8 cellular contexts compared by ENCODE assay signal in the genomic region with DNA sequence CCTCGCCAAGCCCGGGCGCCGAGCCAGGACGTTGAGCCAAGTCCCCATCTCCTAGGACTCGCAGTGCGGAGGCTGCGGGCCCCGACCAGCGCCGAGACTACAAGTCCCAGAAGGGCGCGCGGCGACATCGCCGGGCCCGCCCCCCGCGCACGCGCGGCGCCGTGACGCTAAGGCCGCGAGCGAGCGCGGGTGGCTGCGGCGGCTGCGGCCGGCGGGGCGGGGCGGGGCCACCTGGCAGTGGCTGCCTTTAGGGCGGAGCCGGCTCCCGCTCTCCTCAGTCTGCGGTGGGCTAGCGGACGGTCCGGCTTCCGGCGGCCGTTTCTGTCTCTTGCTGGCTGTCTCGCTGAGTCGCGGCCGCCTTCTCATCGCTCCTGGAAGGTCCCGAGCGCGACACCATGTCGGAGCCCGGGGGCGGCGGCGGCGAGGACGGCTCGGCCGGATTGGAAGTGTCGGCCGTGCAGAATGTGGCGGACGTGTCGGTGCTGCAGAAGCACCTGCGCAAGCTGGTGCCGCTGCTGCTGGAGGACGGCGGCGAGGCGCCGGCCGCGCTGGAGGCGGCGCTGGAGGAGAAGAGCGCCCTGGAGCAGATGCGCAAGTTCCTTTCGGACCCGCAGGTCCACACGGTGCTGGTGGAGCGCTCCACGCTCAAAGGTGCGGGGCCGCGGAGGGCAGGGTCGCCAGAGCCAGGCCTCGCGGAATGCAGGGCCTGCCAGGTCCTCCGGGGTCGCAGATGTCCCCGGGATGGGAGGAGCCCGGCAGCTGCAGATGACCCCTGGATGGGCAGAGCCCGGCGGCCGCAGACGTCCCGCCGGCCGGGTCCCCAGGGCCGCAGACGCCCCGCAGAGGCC. TPM values are rescaled to one million over a fixed set of nuclear protein-coding genes. Genes with fewer than 3 reads are reported as not detected.
DNase-seq lines count a peak whose midpoint lies in the region; ATAC-seq and TF ChIP-seq lines count a peak whose summit lies in the region.

Gene DYNC1H1, plus strand, starts transcription at position 277 of the 848 bp plus-strand sequence. Its CDS starts 119 bp downstream, at position 396.

- no peaks in the 10 kb centered on the region for H3K27me3 Mint-ChIP-seq in activated T-cell treated with anti-CD3 and anti-CD28 coated beads, Interleukin-2, amount 50 U/mL, for 24 hours

- peak; percentile 81 for ATAC-seq in GM21737 (IDR thresholded peaks at IDR 0.05; ENCODE audit: unreplicated experiment)
- ATAC-seq in Panc1 = peak; percentile 87

- peaks cover 34% of the 10 kb centered on the region for H3K36me3 Mint-ChIP-seq in activated T-cell treated with anti-CD3 and anti-CD28 coated beads, Interleukin-2, amount 50 U/mL, for 24 hours (ENCODE audit: low read depth)

- H3K9me3 Mint-ChIP-seq in activated T-cell treated with anti-CD3 and anti-CD28 coated beads, Interleukin-2, amount 50 U/mL, for 24 hours = no peaks in the 10 kb centered on the region

- peaks cover 21% of the 10 kb centered on the region for H3K36me3 ChIP-seq in KOPT-K1 (ENCODE audit: insufficient read depth, low read length)
- no peaks in the 10 kb centered on the region; the same call in 1 of the 2 replicates for H3K36me3 ChIP-seq in Panc1 (ENCODE audit: control insufficient read depth, insufficient read depth, low read length)
- H3K36me3 ChIP-seq in mucosa of rectum (ENCODE audit: control insufficient read depth in 2 of 2, insufficient read depth in 2 of 2, low read length in 2 of 2) = peaks cover 3% of the 10 kb centered on the region in 2 donors

- peak; percentile 75 for TF ChIP-seq POLR2A in erythroblast (IDR thresholded peaks at IDR 0.05; ENCODE audit: low read length)

- H3K27ac ChIP-seq in KOPT-K1 (ENCODE audit: low read depth, low read length, poor library complexity, severe bottlenecking) = peak within 1 kb of the TSS; percentile 87
- peak within 1 kb of the TSS; percentile 86 for H3K27ac ChIP-seq in Panc1 (ENCODE audit: low read length)
- peak within 1 kb of the TSS; percentile 93 to 95 for H3K27ac ChIP-seq in mucosa of rectum (ENCODE audit: low read depth in 2 of 2, low read length in 2 of 2)

- H3K4me1 ChIP-seq in Panc1 (ENCODE audit: control insufficient read depth, insufficient read depth, low read length) = peaks cover 12% of the 10 kb centered on the region
- peaks cover 17 to 19% of the 10 kb centered on the region in 2 donors for H3K4me1 ChIP-seq in mucosa of rectum (ENCODE audit: control insufficient read depth in 2 of 2, insufficient read depth in 2 of 2, low read length in 2 of 2)

- H3K4me3 Mint-ChIP-seq in activated T-cell treated with anti-CD3 and anti-CD28 coated beads, Interleukin-2, amount 50 U/mL, for 24 hours = peak within 1 kb of the TSS; percentile 93

- intact Hi-C loops in Panc1 (cut with micrococcal nuclease; ENCODE audit: unreplicated experiment) = loop anchor here (10.0 kb wide), 1 partner anchor 350 kb away; the partner anchor contains the start of gene ZNF839

- H3K4me3 ChIP-seq in Panc1 (ENCODE audit: low read depth in 2 of 2, low read length in 2 of 2) (peak within 1 kb of the TSS; percentile 87), mucosa of rectum (ENCODE audit: low read length in 2 of 2) (peak within 1 kb of the TSS; percentile 75 to 93)

- H3K9ac ChIP-seq in mucosa of rectum (ENCODE audit: low read depth in 1 of 2, low read length in 2 of 2) = peak within 1 kb of the TSS; percentile 90 to 93

- peak; percentile 56 for DNase-seq in DMS153 treated with DMSO at 0.1 percent for 48 hours (lab: John Stamatoyannopoulos, UW; ENCODE audit: unreplicated experiment)
- DNase-seq in Panc1 (ENCODE audit: low read depth, low spot score) = no peak
- DNase-seq in activated T-cell treated with anti-CD3 and anti-CD28 coated beads, Interleukin-2, amount 50 U/mL, for 24 hours = peak; percentile 91
- peak; percentile 93 to 97 for DNase-seq in erythroblast (lab: John Stamatoyannopoulos, UW)
- DNase-seq in stimulated activated CD8-positive, alpha-beta memory T cell treated with anti-CD3 and anti-CD28 coated beads, Interleukin-4, amount 100 ng/mL, for 24 hours (ENCODE audit: low read depth) = peak; percentile 86

- in situ Hi-C loops in Panc1 (cut with HindIII; ENCODE audit: low pct_unique_long_range_greater_than_20kb, low sequenced_read_pairs) = no loop called here

- no peaks in the 10 kb centered on the region for H3K9me3 ChIP-seq in KOPT-K1 (ENCODE audit: insufficient read depth, low read length, poor library complexity, severe bottlenecking)
- no peaks in the 10 kb centered on the region for H3K9me3 ChIP-seq in Panc1 (ENCODE audit: control insufficient read depth, insufficient read depth, low read depth, low read length)
- no peaks in the 10 kb centered on the region for H3K9me3 ChIP-seq in mucosa of rectum (ENCODE audit: control insufficient read depth in 2 of 2, low read length in 2 of 2)

- no TSS peak for BruUV-seq in Panc1 (replicated peaks; lab: Mats Ljungman, UMichigan)

- H3K4me1 Mint-ChIP-seq in activated T-cell treated with anti-CD3 and anti-CD28 coated beads, Interleukin-2, amount 50 U/mL, for 24 hours (ENCODE audit: low read depth) = peaks cover 47% of the 10 kb centered on the region

- peak within 1 kb of the TSS; percentile 95 for H3K27ac Mint-ChIP-seq in activated T-cell treated with anti-CD3 and anti-CD28 coated beads, Interleukin-2, amount 50 U/mL, for 24 hours

- TF ChIP-seq CTCF in Panc1 (IDR thresholded peaks at IDR 0.05) = no peak

- no peaks in the 10 kb centered on the region for H3K27me3 ChIP-seq in Panc1 (ENCODE audit: control insufficient read depth, insufficient read depth, low read length)
- H3K27me3 ChIP-seq in mucosa of rectum (ENCODE audit: control insufficient read depth in 2 of 2, insufficient read depth in 2 of 2, low read length in 2 of 2) = no peaks in the 10 kb centered on the region

- CTCF ChIA-PET in Panc1 (lab: Charles Lee) = no interaction called here

- POLR2A ChIA-PET in Panc1 (lab: Charles Lee) = no interaction called here

RNA-seq across cellular contexts. Expression of gene DYNC1H1, which starts in this region (rescaled TPM):
- 382 TPM for total RNA-seq in Panc1 (2021; ENCODE audit: unreplicated experiment)
- polyA plus RNA-seq in Panc1 (2012; ENCODE audit: insufficient read length) = 353 TPM
